In the genomic region with DNA sequence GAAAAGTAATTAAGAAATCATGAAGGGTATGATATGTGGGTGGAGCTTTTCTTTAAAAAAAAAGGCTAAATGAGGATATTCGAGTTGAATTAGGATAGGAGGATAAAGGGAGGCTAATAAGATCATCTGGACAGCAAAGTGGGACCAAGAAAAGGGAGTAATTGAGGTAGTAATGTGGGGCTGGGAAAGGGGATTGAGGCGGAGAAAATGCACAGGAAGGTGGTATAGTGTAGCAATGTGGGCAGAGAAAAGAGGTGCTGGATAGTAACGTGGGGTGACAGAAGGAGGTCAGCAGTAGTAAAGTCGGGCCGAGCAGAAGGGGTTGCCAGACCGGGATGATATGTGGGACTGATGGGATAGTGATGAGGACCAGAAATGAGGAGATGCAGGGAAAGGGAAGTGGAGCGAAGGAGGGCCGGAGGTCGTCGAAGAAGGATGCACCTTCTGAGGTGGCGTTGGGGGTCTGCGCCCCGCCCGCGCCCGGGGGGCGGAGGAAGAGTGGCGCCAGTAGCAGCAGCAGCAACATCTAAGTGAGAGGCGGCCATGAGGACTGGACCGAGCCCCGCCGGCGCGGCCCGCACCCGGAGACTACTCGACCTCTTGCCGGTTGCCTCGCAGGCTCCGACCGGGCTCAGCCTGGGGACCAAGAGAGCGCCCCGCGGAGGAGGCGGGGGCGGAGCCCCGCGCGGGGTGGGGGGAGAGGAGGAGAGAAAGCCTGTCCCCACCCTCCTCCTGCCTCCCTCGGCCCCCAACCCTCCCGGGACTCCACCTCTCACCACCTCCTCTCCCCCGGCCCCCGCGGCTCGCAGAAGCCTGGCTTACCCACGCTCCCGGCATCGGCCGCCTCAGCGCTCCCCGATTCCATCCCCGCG, we compare ENCODE assay signal across 8 cellular contexts. TPM values are rescaled to one million over a fixed set of nuclear protein-coding genes. Genes with fewer than 3 reads are reported as not detected.
DNase-seq lines count a peak whose midpoint lies in the region; ATAC-seq and TF ChIP-seq lines count a peak whose summit lies in the region.

No MANE protein-coding gene starts in this region.

- intact Hi-C loops in lower leg skin (cut with DNase I; ENCODE audit: low total_unique reads), result no loop called here

- H3K4me1 Mint-ChIP-seq in activated CD4-positive, alpha-beta T cell treated with anti-CD3 and anti-CD28 coated beads, Interleukin-2, amount 10 ng/mL, durations not matched to agents 7 days and 5 days, result peaks cover 49% of the 10 kb centered on the region

- H3K36me3 Mint-ChIP-seq in activated CD4-positive, alpha-beta T cell treated with anti-CD3 and anti-CD28 coated beads, Interleukin-2, amount 10 ng/mL, durations not matched to agents 7 days and 5 days (ENCODE audit: low read depth), result peaks cover 14% of the 10 kb centered on the region

- peak overlapping the region; percentile 70 for H3K4me3 Mint-ChIP-seq in activated CD4-positive, alpha-beta T cell treated with anti-CD3 and anti-CD28 coated beads, Interleukin-2, amount 10 ng/mL, durations not matched to agents 7 days and 5 days

- TF ChIP-seq CTCF in BJ (IDR thresholded peaks at IDR 0.05; ENCODE audit: insufficient read depth, low read depth, low read length), result no peak
- TF ChIP-seq CTCF in lower leg skin (IDR thresholded peaks at IDR 0.05), result no peak

- DNase-seq in BJ (ENCODE audit: low read depth) (no peak), NCI-H146 (lab: John Stamatoyannopoulos, UW) (peak; percentile 87), ecto neural progenitor cell (ENCODE audit: low spot score) (peak; percentile 83), lower leg skin (ENCODE audit: low spot score in 2 of 2) (peak; percentile 27 to 95), COLO829 (ENCODE audit: low spot score) (no peak)
- DNase-seq in activated CD4-positive, alpha-beta T cell treated with anti-CD3 and anti-CD28 coated beads, Interleukin-2, amount 10 ng/mL, durations not matched to agents 7 days and 5 days, result peak; percentile 70
- peak; percentile 37 for DNase-seq in stimulated activated CD8-positive, alpha-beta memory T cell treated with anti-CD3 and anti-CD28 coated beads, Interleukin-12 subunit alpha, Interleukin-12 subunit beta, amount 100 ng/mL, for 1 hour (ENCODE audit: low read depth)

- TF ChIP-seq POLR2A in lower leg skin (IDR thresholded peaks at IDR 0.05), result no peak

- H3K9me3 Mint-ChIP-seq in activated CD4-positive, alpha-beta T cell treated with anti-CD3 and anti-CD28 coated beads, Interleukin-2, amount 10 ng/mL, durations not matched to agents 7 days and 5 days, result no peaks in the 10 kb centered on the region

- H3K27me3 Mint-ChIP-seq in activated CD4-positive, alpha-beta T cell treated with anti-CD3 and anti-CD28 coated beads, Interleukin-2, amount 10 ng/mL, durations not matched to agents 7 days and 5 days, result peaks cover 18% of the 10 kb centered on the region

- H3K27ac Mint-ChIP-seq in activated CD4-positive, alpha-beta T cell treated with anti-CD3 and anti-CD28 coated beads, Interleukin-2, amount 10 ng/mL, durations not matched to agents 7 days and 5 days, result peak overlapping the region; percentile 37

- H3K27me3 ChIP-seq in BJ (ENCODE audit: control insufficient read depth, insufficient read depth, low read length), result no peaks in the 10 kb centered on the region; the same call in 1 of the 2 replicates

- ATAC-seq in GM21529 (IDR thresholded peaks at IDR 0.05; ENCODE audit: unreplicated experiment), result peak; percentile 34

- 4 to 5% methylated on average over 46 to 47 of the region's 53 CpGs for WGBS in lower leg skin, 2 donors

- POLR2A ChIA-PET in BJ (lab: Charles Lee), result interaction anchor here (0.6 to 1.4 kb wide), 2 partner anchors 16 to 18 kb away, joined by 4 to 6 read pairs; no protein-coding TSS in a partner anchor
- POLR2A ChIA-PET in activated CD4-positive, alpha-beta T cell treated with anti-CD3 and anti-CD28 coated beads, Interleukin-2, amount 10 ng/mL, durations not matched to agents 7 days and 5 days (lab: Charles Lee), result no interaction called here

- H3K36me3 ChIP-seq in BJ (ENCODE audit: control insufficient read depth, insufficient read depth, low read length), result no peaks in the 10 kb centered on the region

- H3K4me3 ChIP-seq in BJ (ENCODE audit: low read depth, low read length) (peak overlapping the region; percentile 80), lower leg skin (ENCODE audit: low read depth, poor library complexity, severe bottlenecking) (peak overlapping the region; percentile 70)

- CTCF ChIA-PET in BJ (lab: Yijun Ruan, JAX), result interaction anchor here (0.7 to 2.9 kb wide), 7 partner anchors 7 to 22 kb away, joined by 3 to 22 read pairs (median 4); no protein-coding TSS in a partner anchor
- CTCF ChIA-PET in activated CD4-positive, alpha-beta T cell treated with anti-CD3 and anti-CD28 coated beads, Interleukin-2, amount 10 ng/mL, durations not matched to agents 7 days and 5 days (lab: Charles Lee), result interaction anchor here (2.0 to 3.1 kb wide), 2 partner anchors 18 kb away, joined by 11 to 20 read pairs; no protein-coding TSS in a partner anchor

RNA-seq across cellular contexts. Expression of a gene that starts 0.9 kb away (rescaled TPM):
- 14.5 and 16.3 TPM in 2 replicates for polyA plus RNA-seq in BJ (2011; rRNA removed)
- polyA minus RNA-seq in BJ (2011; rRNA and poly(A)+ RNA removed), result 15.4 and 18.7 TPM in 2 replicates
- total RNA-seq in activated CD4-positive, alpha-beta T cell treated with anti-CD3 and anti-CD28 coated beads, Interleukin-2, amount 10 ng/mL, durations not matched to agents 7 days and 5 days, result 10 to 100 TPM; 48.5 to 50.5 TPM
- 10 to 100 TPM; 15.0 to 49.5 (median 20.6) TPM for total RNA-seq in lower leg skin

RNA-seq across cellular contexts. Expression of a gene that starts 24.8 kb away (rescaled TPM):
- not detected in 2 replicates for polyA plus RNA-seq in BJ (2011; rRNA removed)
- polyA minus RNA-seq in BJ (2011; rRNA and poly(A)+ RNA removed), result not detected in 2 replicates
- total RNA-seq in activated CD4-positive, alpha-beta T cell treated with anti-CD3 and anti-CD28 coated beads, Interleukin-2, amount 10 ng/mL, durations not matched to agents 7 days and 5 days, result not detected
- total RNA-seq in lower leg skin, result not detected

RNA-seq across cellular contexts. Expression of a gene that starts 47.2 kb away (rescaled TPM):
- not detected in 2 replicates for polyA plus RNA-seq in BJ (2011; rRNA removed)
- not detected in 2 replicates for polyA minus RNA-seq in BJ (2011; rRNA and poly(A)+ RNA removed)
- total RNA-seq in activated CD4-positive, alpha-beta T cell treated with anti-CD3 and anti-CD28 coated beads, Interleukin-2, amount 10 ng/mL, durations not matched to agents 7 days and 5 days, result not detected
- total RNA-seq in lower leg skin, result not detected

RNA-seq across cellular contexts. Expression of a gene that starts 48.9 kb away (rescaled TPM):
- 0.27 and 0.32 TPM in 2 replicates for polyA plus RNA-seq in BJ (2011; rRNA removed)
- 0.47 TPM in 1 of 2 replicates, not detected in the other for polyA minus RNA-seq in BJ (2011; rRNA and poly(A)+ RNA removed)
- not detected for total RNA-seq in activated CD4-positive, alpha-beta T cell treated with anti-CD3 and anti-CD28 coated beads, Interleukin-2, amount 10 ng/mL, durations not matched to agents 7 days and 5 days
- 1 to 10 TPM in 2 of 4 donors, under 1 TPM in 2; 0.15 to 4.8 (median 2.4) TPM for total RNA-seq in lower leg skin

Comparison
In these comparisons a context has a peak if more than half of its experiments do, and no peak if none do; other contexts are left out.
1. DNase-seq: peak in NCI-H146 (single experiment), activated CD4-positive, alpha-beta T cell treated with anti-CD3 and anti-CD28 coated beads, Interleukin-2, amount 10 ng/mL, durations not matched to agents 7 days and 5 days (single experiment), ecto neural progenitor cell (single experiment), lower leg skin (2 of 2) and stimulated activated CD8-positive, alpha-beta memory T cell treated with anti-CD3 and anti-CD28 coated beads, Interleukin-12 subunit alpha, Interleukin-12 subunit beta, amount 100 ng/mL, for 1 hour (single experiment); none in BJ (single experiment) and COLO829 (single experiment).